Comparison of ENCODE assay signal across 15 cellular contexts in genomic region chr1:109950509-109950908, GRCh38.
"Had no signal": no experiment of that assay in that cellular context is flagged by ENCODE, and none has a peak within 500 bp of the region (broad histone marks: within the 10 kb centered on the region; RNA-seq: fewer than 3 reads in every experiment).

No MANE protein-coding gene starts in this region.

- H3K27ac ChIP-seq: esophagus squamous epithelium, foreskin keratinocyte, left lung, lower lobe of right lung, psoas muscle, right lobe of liver, spleen had no signal

- H3K27me3 ChIP-seq: esophagus squamous epithelium, left lung, right lobe of liver, spleen had no signal

- DNase-seq: esophagus squamous epithelium; foreskin keratinocyte; immature natural killer cell; left lung; lower lobe of right lung; midbrain; psoas muscle; retina; right lobe of liver; spleen; stimulated activated CD4-positive, alpha-beta T cell treated with anti-CD3 and anti-CD28 coated beads, Interleukin-15, amount 100 ng/mL, for 24 hours; stimulated activated CD4-positive, alpha-beta T cell treated with anti-CD3 and anti-CD28 coated beads, Interleukin-1b, Interleukin-23, amount 100 ng/mL, for 48 hours; stimulated activated CD4-positive, alpha-beta T cell treated with anti-CD3 and anti-CD28 coated beads, Interleukin-4, amount 100 ng/mL, for 24 hours; stimulated activated naive CD4-positive, alpha-beta T cell had no signal

- H3K9me3 ChIP-seq: esophagus squamous epithelium, left lung, lower lobe of right lung, psoas muscle, right lobe of liver, spleen had no signal

- ATAC-seq: foreskin keratinocyte; left lung; lower lobe of right lung; natural killer cell treated with Interleukin-12 subunit alpha and Interleukin-12 subunit beta and Interleukin-15 and Interleukin-18, amount 100 ng/mL, for 72 hours; psoas muscle; right lobe of liver had no signal

- H3K36me3 ChIP-seq: esophagus squamous epithelium, left lung, lower lobe of right lung, right lobe of liver, spleen had no signal

- H3K4me1 ChIP-seq: psoas muscle had no signal

- H3K4me3 ChIP-seq: esophagus squamous epithelium, left lung, lower lobe of right lung, psoas muscle, right lobe of liver, spleen had no signal
